ENCODE assay signal across 3 cellular contexts in the genomic region with DNA sequence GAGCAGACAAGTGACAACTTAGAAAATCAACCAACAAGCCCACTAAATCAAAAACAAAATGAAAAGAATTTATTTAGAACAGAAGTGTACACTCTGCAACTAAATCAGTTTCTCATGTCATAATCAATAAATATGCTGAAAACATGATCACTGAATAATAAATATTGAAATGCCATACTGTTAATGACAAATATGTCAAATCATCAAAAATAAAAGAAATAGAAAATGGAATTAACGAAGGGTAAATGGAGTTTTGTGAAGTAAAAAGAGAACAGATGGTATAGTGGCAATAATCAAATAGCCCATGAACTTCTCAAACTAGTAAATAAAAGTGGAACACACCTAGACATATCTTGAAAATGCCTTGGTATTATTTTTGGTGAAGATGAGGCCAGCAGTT.
TF ChIP-seq lines count a peak whose summit lies in the region.

No MANE protein-coding gene starts in this region.

TF ChIP-seq in HepG2, 621 proteins besides CTCF, POLR2A, EP300 and RAD21:
- TF ChIP-seq MAFK (conservative IDR thresholded peaks at IDR 0.05 in 1 of 2, IDR thresholded peaks at IDR 0.05 in 1 of 2; ENCODE audit: low read length in 2 of 2) (peak; percentile 72 to 84), NR1H2 (CRISPR knock-in tag; IDR thresholded peaks at IDR 0.05; ENCODE audit: borderline replicate concordance, low read depth) (no peak), MAFF (IDR thresholded peaks at IDR 0.05; ENCODE audit: low read depth, low read length) (peak; percentile 81)

TF ChIP-seq in IMR-90, 13 proteins besides CTCF, POLR2A, EP300 and RAD21:
- TF ChIP-seq RCOR1 (IDR thresholded peaks at IDR 0.05; ENCODE audit: insufficient replicate concordance, low read length): no peak
- TF ChIP-seq USF2 (IDR thresholded peaks at IDR 0.05; ENCODE audit: low read depth, low read length): no peak
- peak; percentile 72 for TF ChIP-seq MAFK (IDR thresholded peaks at IDR 0.05; ENCODE audit: low read depth, low read length)

TF ChIP-seq in H1, 55 proteins besides CTCF, POLR2A, EP300 and RAD21:
- TF ChIP-seq, protein P1, sequence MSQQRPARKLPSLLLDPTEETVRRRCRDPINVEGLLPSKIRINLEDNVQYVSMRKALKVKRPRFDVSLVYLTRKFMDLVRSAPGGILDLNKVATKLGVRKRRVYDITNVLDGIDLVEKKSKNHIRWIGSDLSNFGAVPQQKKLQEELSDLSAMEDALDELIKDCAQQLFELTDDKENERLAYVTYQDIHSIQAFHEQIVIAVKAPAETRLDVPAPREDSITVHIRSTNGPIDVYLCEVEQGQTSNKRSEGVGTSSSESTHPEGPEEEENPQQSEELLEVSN (IDR thresholded peaks at IDR 0.05): no peak
- peak; percentile 29; the same call in 1 of the 2 replicates for TF ChIP-seq MAFK (IDR thresholded peaks at IDR 0.05; ENCODE audit: low read depth, low read length)
